In genomic region chr14:50363734-50364113, GRCh38 we compare ENCODE assay signal across 8 cellular contexts. TPM values are rescaled to one million over a fixed set of nuclear protein-coding genes. Genes with fewer than 3 reads are reported as not detected.
A peak's percentile ranks its signal among the peaks of the same experiment; 100 is the strongest.
DNase-seq lines count a peak whose midpoint lies in the region; ATAC-seq and TF ChIP-seq lines count a peak whose summit lies in the region.

No MANE protein-coding gene starts in this region.

- peaks cover 25% of the 10 kb centered on the region for H3K4me1 Mint-ChIP-seq in activated CD4-positive, alpha-beta memory T cell treated with anti-CD3 and anti-CD28 coated beads, Interleukin-2, amount 10 ng/mL, durations not matched to agents 7 days and 5 days

- peak overlapping the region; percentile 79 for H3K4me3 Mint-ChIP-seq in activated CD4-positive, alpha-beta memory T cell treated with anti-CD3 and anti-CD28 coated beads, Interleukin-2, amount 10 ng/mL, durations not matched to agents 7 days and 5 days

- no peaks in the 10 kb centered on the region for H3K9me2 ChIP-seq in DOHH2 (replicated peaks; ENCODE audit: control insufficient read depth, low read length)

- H3K4me3 ChIP-seq in DOHH2 (ENCODE audit: low read length) (peak overlapping the region; percentile 53), heart left ventricle (peak overlapping the region in 9 of 12 donors; percentile 4 to 55 (median 26)), testis (no peak overlapping the region)

- TF ChIP-seq POLR2A in heart left ventricle (IDR thresholded peaks at IDR 0.05) (no peak), testis (IDR thresholded peaks at IDR 0.05) (no peak)

- WGBS in heart left ventricle, 4 donors: 22 to 40% (median 33%) methylated on average over 3 of the region's 3 CpGs
- 22% methylated on average over 3 of the region's 3 CpGs for WGBS in testis, 2 donors

- H3K27me3 Mint-ChIP-seq in activated CD4-positive, alpha-beta memory T cell treated with anti-CD3 and anti-CD28 coated beads, Interleukin-2, amount 10 ng/mL, durations not matched to agents 7 days and 5 days: peaks cover 4% of the 10 kb centered on the region

- POLR2A ChIA-PET in activated CD4-positive, alpha-beta memory T cell treated with anti-CD3 and anti-CD28 coated beads, Interleukin-2, amount 10 ng/mL, durations not matched to agents 7 days and 5 days (lab: Charles Lee): interaction anchor here (0.9 to 3.1 kb wide), 20 partner anchors 10 to 743 kb away, joined by 3 to 32 read pairs (median 5); partner anchors contain the start of genes CDKL1, DMAC2L, L2HGDH and MAP4K5

- H3K36me3 ChIP-seq in DOHH2 (ENCODE audit: control insufficient read depth, low read length) (no peaks in the 10 kb centered on the region), heart left ventricle (no peaks in the 10 kb centered on the region), testis (ENCODE audit: low read depth, missing control alignments) (no peaks in the 10 kb centered on the region)

- DNase-seq in activated CD4-positive, alpha-beta memory T cell treated with anti-CD3 and anti-CD28 coated beads, Interleukin-2, amount 10 ng/mL, durations not matched to agents 7 days and 5 days: peak; percentile 73
- DNase-seq in heart left ventricle: peak in 1 of 5 donors; percentile 19
- DNase-seq in stimulated activated CD8-positive, alpha-beta memory T cell treated with anti-CD3 and anti-CD28 coated beads, Interleukin-15, amount 100 ng/mL, for 1 hour (ENCODE audit: low read depth): peak; percentile 7
- no peak for DNase-seq in testis
- DNase-seq in D341Med (ENCODE audit: low spot score): no peak

- H3K27ac Mint-ChIP-seq in activated CD4-positive, alpha-beta memory T cell treated with anti-CD3 and anti-CD28 coated beads, Interleukin-2, amount 10 ng/mL, durations not matched to agents 7 days and 5 days: peak overlapping the region; percentile 90

- H3K9me3 ChIP-seq in DOHH2 (ENCODE audit: control insufficient read depth, insufficient read depth, low read length): no peaks in the 10 kb centered on the region; the same call in 1 of the 2 replicates
- no peaks in the 10 kb centered on the region for H3K9me3 ChIP-seq in heart left ventricle
- H3K9me3 ChIP-seq in testis: no peaks in the 10 kb centered on the region

- H3K9me3 Mint-ChIP-seq in activated CD4-positive, alpha-beta memory T cell treated with anti-CD3 and anti-CD28 coated beads, Interleukin-2, amount 10 ng/mL, durations not matched to agents 7 days and 5 days: peaks cover 3% of the 10 kb centered on the region

- CTCF ChIA-PET in activated CD4-positive, alpha-beta memory T cell treated with anti-CD3 and anti-CD28 coated beads, Interleukin-2, amount 10 ng/mL, durations not matched to agents 7 days and 5 days (lab: Charles Lee): interaction anchor here (1.9 to 4.7 kb wide), 2 partner anchors 43 to 51 kb away, joined by 6 to 26 read pairs; partner anchors contain the start of genes DMAC2L and L2HGDH

- TF ChIP-seq CTCF in DOHH2 (IDR thresholded peaks at IDR 0.05; ENCODE audit: low read depth, low read length, poor library complexity, severe bottlenecking): no peak
- TF ChIP-seq CTCF in heart left ventricle (IDR thresholded peaks at IDR 0.05): no peak
- no peak for TF ChIP-seq CTCF in testis (IDR thresholded peaks at IDR 0.05)

- ATAC-seq in GM21360 (IDR thresholded peaks at IDR 0.05; ENCODE audit: unreplicated experiment): peak; percentile 93
- ATAC-seq in HG03575 (IDR thresholded peaks at IDR 0.05; ENCODE audit: extremely low read depth, insufficient number of reproducible peaks, low FRiP score, unreplicated experiment): peak; percentile 93
- ATAC-seq in heart left ventricle: peak; percentile 67 to 89 (median 86)

- no peaks in the 10 kb centered on the region for H3K79me2 ChIP-seq in DOHH2 (ENCODE audit: control insufficient read depth, low read length)

- H3K27me3 ChIP-seq in DOHH2 (ENCODE audit: control insufficient read depth, low read length) (peaks cover 3% of the 10 kb centered on the region; the same call in 1 of the 2 replicates), heart left ventricle (no peaks in the 10 kb centered on the region), testis (no peaks in the 10 kb centered on the region)

- no peaks in the 10 kb centered on the region; the same call in 1 of the 2 replicates for H4K20me1 ChIP-seq in DOHH2 (ENCODE audit: control insufficient read depth, insufficient read depth, low read depth, low read length)

- H3K4me2 ChIP-seq in DOHH2 (ENCODE audit: low read length): peak overlapping the region; percentile 66

- H3F3A ChIP-seq in DOHH2 (ENCODE audit: control insufficient read depth, insufficient read depth): no peaks in the 10 kb centered on the region

- H3K36me3 Mint-ChIP-seq in activated CD4-positive, alpha-beta memory T cell treated with anti-CD3 and anti-CD28 coated beads, Interleukin-2, amount 10 ng/mL, durations not matched to agents 7 days and 5 days (ENCODE audit: low read depth): peaks cover 9% of the 10 kb centered on the region

- H3K4me1 ChIP-seq in DOHH2 (ENCODE audit: control insufficient read depth, low read length) (peaks cover 27% of the 10 kb centered on the region), heart left ventricle (peaks cover 0 to 30% (median 8%) of the 10 kb centered on the region in 12 donors), testis (peaks cover 4% of the 10 kb centered on the region)

- intact Hi-C loops in heart left ventricle (cut with DNase I) (no loop called here), testis (cut with DNase I; ENCODE audit: low total_unique reads) (no loop called here)

- H3K27ac ChIP-seq in DOHH2 (ENCODE audit: low read depth, low read length): no peak overlapping the region
- H3K27ac ChIP-seq in heart left ventricle: peak overlapping the region in 10 of 12 donors; percentile 49 to 96 (median 62)
- peak overlapping the region in 1 of 2 donors; percentile 43 for H3K27ac ChIP-seq in testis

RNA-seq across cellular contexts. Expression of gene CDKL1, which starts 33.0 kb away (rescaled TPM):
- 1 to 10 TPM; 5.3 to 8.8 TPM for total RNA-seq in activated CD4-positive, alpha-beta memory T cell treated with anti-CD3 and anti-CD28 coated beads, Interleukin-2, amount 10 ng/mL, durations not matched to agents 7 days and 5 days
- total RNA-seq in heart left ventricle (1 to 10 TPM; 1.7 to 7.0 (median 2.6) TPM), testis (1 to 10 TPM; 2.0 to 4.4 TPM)
- polyA plus RNA-seq in heart left ventricle (1 to 10 TPM in 1 of 2 donors, under 1 TPM in 1; 0.34 to 2.1 TPM), testis (ENCODE audit: insufficient read depth, low read depth, low replicate concordance) (3.3 TPM)

RNA-seq across cellular contexts. Expression of gene DMAC2L, which starts 51.6 kb away (rescaled TPM):
- total RNA-seq in activated CD4-positive, alpha-beta memory T cell treated with anti-CD3 and anti-CD28 coated beads, Interleukin-2, amount 10 ng/mL, durations not matched to agents 7 days and 5 days: 10 to 100 TPM; 12.2 to 12.6 TPM
- total RNA-seq in heart left ventricle: 10 to 100 TPM; 12.6 to 29.9 (median 23.7) TPM
- 10 to 100 TPM; 16.0 to 19.8 TPM for polyA plus RNA-seq in heart left ventricle
- total RNA-seq in testis: 10 to 100 TPM; 30.0 to 33.5 TPM
- 50.8 TPM for polyA plus RNA-seq in testis (ENCODE audit: insufficient read depth, low read depth, low replicate concordance)

RNA-seq across cellular contexts. Expression of gene L2HGDH, which starts 51.7 kb away (rescaled TPM):
- total RNA-seq in activated CD4-positive, alpha-beta memory T cell treated with anti-CD3 and anti-CD28 coated beads, Interleukin-2, amount 10 ng/mL, durations not matched to agents 7 days and 5 days: 10 to 100 TPM in 1 of 2 experiments, 1 to 10 TPM in 1; 9.7 to 10.0 TPM
- total RNA-seq in heart left ventricle: 10 to 100 TPM in 3 of 9 donors, 1 to 10 TPM in 6; 6.5 to 12.2 (median 9.1) TPM
- 10 to 100 TPM in 1 of 2 donors, 1 to 10 TPM in 1; 2.5 to 10.6 TPM for polyA plus RNA-seq in heart left ventricle
- total RNA-seq in testis: 1 to 10 TPM; 7.9 to 8.9 TPM
- polyA plus RNA-seq in testis (ENCODE audit: insufficient read depth, low read depth, low replicate concordance): 8.5 TPM

Comparison
In these comparisons a context has a peak if more than half of its experiments do, and no peak if none do; other contexts are left out.
1. H3K4me3 ChIP-seq: peak in DOHH2 (single experiment) and heart left ventricle (9 of 12); none in testis (0 of 2).
2. DNase-seq: peak in activated CD4-positive, alpha-beta memory T cell treated with anti-CD3 and anti-CD28 coated beads, Interleukin-2, amount 10 ng/mL, durations not matched to agents 7 days and 5 days (single experiment) and stimulated activated CD8-positive, alpha-beta memory T cell treated with anti-CD3 and anti-CD28 coated beads, Interleukin-15, amount 100 ng/mL, for 1 hour (single experiment); none in testis (single experiment) and D341Med (single experiment).
3. Peak in every context shown above with its lines, with median percentiles within 50 percentile points of each other: ATAC-seq.